Comparison of ENCODE assay signal across 28 cellular contexts in the genomic region with DNA sequence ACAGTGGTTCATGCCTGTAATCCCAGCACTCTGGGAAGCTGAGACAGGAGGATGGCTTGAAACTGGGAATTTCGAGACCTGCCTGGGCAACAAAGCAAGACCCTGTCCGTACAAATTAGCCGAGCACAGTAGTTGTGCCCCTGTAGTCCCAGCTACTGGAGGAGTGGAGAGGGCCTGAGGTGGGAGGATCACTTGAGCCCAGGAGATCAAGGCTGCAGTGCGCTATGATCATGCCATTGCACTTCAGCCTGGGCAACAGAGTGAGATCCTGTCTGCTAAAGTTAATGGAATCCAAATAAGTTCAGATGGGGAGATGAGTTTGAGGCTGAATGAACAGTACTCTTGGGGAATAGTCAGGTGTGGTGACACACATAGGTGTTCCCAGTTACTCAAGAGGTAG. TPM values are rescaled to one million over a fixed set of nuclear protein-coding genes. Genes with fewer than 3 reads are reported as not detected.
DNase-seq lines count a peak whose midpoint lies in the region; ATAC-seq and TF ChIP-seq lines count a peak whose summit lies in the region.
"Had no signal": no experiment of that assay in that cellular context is flagged by ENCODE, and none has a peak within 500 bp of the region (broad histone marks: within the 10 kb centered on the region; RNA-seq: fewer than 3 reads in every experiment).

No MANE protein-coding gene starts in this region.

- no peak overlapping the region; the same call in 1 of the 2 replicates for H3K27ac ChIP-seq in GM23338 (ENCODE audit: low read depth)
- H3K27ac ChIP-seq in HUES64 (ENCODE audit: low read depth, low read length) = peak overlapping the region; percentile 0; the same call in 1 of the 2 replicates
- no peak overlapping the region for H3K27ac ChIP-seq in iPS-18a (ENCODE audit: low read length)
- no peak overlapping the region for H3K27ac ChIP-seq in esophagus squamous epithelium
- H3K27ac ChIP-seq: A549; BLaER1 treated with 17β-estradiol and CSF1 and Interleukin-3, amounts not matched to agents 10 nM and 100 nM; GM23248; KMS-11; SJSA1 had no signal

- no peaks in the 10 kb centered on the region for H3K36me3 ChIP-seq in GM23338 (ENCODE audit: insufficient read depth)
- peaks cover 20% of the 10 kb centered on the region for H3K36me3 ChIP-seq in HUES64 (ENCODE audit: insufficient read depth, low read length)
- H3K36me3 ChIP-seq in iPS-18a (ENCODE audit: control insufficient read depth, low read depth, low read length) = peaks cover 16% of the 10 kb centered on the region
- H3K36me3 ChIP-seq in esophagus squamous epithelium = no peaks in the 10 kb centered on the region
- H3K36me3 ChIP-seq: BLaER1 treated with 17β-estradiol and CSF1 and Interleukin-3, amounts not matched to agents 10 nM and 100 nM; SJSA1 had no signal

- H3K27me3 ChIP-seq in GM23338 (ENCODE audit: insufficient read depth) (no peaks in the 10 kb centered on the region), HUES64 (ENCODE audit: insufficient read depth, low read length) (no peaks in the 10 kb centered on the region), iPS-18a (ENCODE audit: control insufficient read depth, insufficient read depth, low read length) (no peaks in the 10 kb centered on the region), esophagus squamous epithelium (peaks cover 0 to 51% (median 0%) of the 10 kb centered on the region in 4 donors)
- H3K27me3 ChIP-seq: BLaER1 treated with 17β-estradiol and CSF1 and Interleukin-3, amounts not matched to agents 10 nM and 100 nM had no signal

- H3K4me3 Mint-ChIP-seq in GM23338 = peak overlapping the region; percentile 66; the same call in 2 of the 3 replicates
- H3K4me3 Mint-ChIP-seq: CD4-positive, alpha-beta T cell; IgD-negative memory B cell had no signal

- H3K4me1 ChIP-seq in GM23338 (ENCODE audit: insufficient read depth) = peaks cover 94% of the 10 kb centered on the region
- peaks cover 81% of the 10 kb centered on the region for H3K4me1 ChIP-seq in HUES64 (ENCODE audit: insufficient read depth, low read length)
- peaks cover 72% of the 10 kb centered on the region for H3K4me1 ChIP-seq in iPS-18a (ENCODE audit: control insufficient read depth, low read depth, low read length)
- no peaks in the 10 kb centered on the region for H3K4me1 ChIP-seq in esophagus squamous epithelium
- H3K4me1 ChIP-seq: A549; BLaER1 treated with 17β-estradiol and CSF1 and Interleukin-3, amounts not matched to agents 10 nM and 100 nM; SJSA1 had no signal

- H3K27ac Mint-ChIP-seq in GM23338 = peak overlapping the region; percentile 49
- H3K27ac Mint-ChIP-seq: CD4-positive, alpha-beta T cell; IgD-negative memory B cell had no signal

- 81% methylated on average over 4 of the region's 4 CpGs for WGBS in HUES64
- WGBS in esophagus squamous epithelium, 2 donors = 74 to 91% methylated on average over 3 to 4 of the region's 4 CpGs

- H3K27me3 Mint-ChIP-seq in GM23338 (ENCODE audit: insufficient read depth, low read depth, poor library complexity) = peaks cover 34% of the 10 kb centered on the region

- no peak overlapping the region for H3K9ac ChIP-seq in HUES64 (ENCODE audit: low read depth, low read length)
- H3K9ac ChIP-seq in iPS-18a (ENCODE audit: low read length) = no peak overlapping the region
- H3K9ac ChIP-seq: BLaER1 treated with 17β-estradiol and CSF1 and Interleukin-3, amounts not matched to agents 10 nM and 100 nM; GM23248; KMS-11 had no signal

- peaks cover 100% of the 10 kb centered on the region for H3K79me2 ChIP-seq in GM23338 (replicated peaks; ENCODE audit: insufficient read depth)

- H3K36me3 Mint-ChIP-seq in GM23338 (ENCODE audit: low read depth) = peaks cover 46% of the 10 kb centered on the region
- H3K36me3 Mint-ChIP-seq: IgD-negative memory B cell had no signal

- intact Hi-C loops in esophagus squamous epithelium (cut with DNase I) = no loop called here

- peaks cover 71% of the 10 kb centered on the region for H4K20me1 ChIP-seq in GM23338 (replicated peaks; ENCODE audit: insufficient read depth)
- H4K20me1 ChIP-seq: BLaER1 treated with 17β-estradiol and CSF1 and Interleukin-3, amounts not matched to agents 10 nM and 100 nM had no signal

- H3K4me3 ChIP-seq in GM23338 (peak overlapping the region; percentile 47; the same call in 1 of the 2 replicates), HUES64 (ENCODE audit: low read length) (peak overlapping the region; percentile 15; the same call in 1 of the 2 replicates), iPS-18a (ENCODE audit: low read length) (peak overlapping the region; percentile 0), esophagus squamous epithelium (no peak overlapping the region)
- H3K4me3 ChIP-seq: A549; BLaER1 treated with 17β-estradiol and CSF1 and Interleukin-3, amounts not matched to agents 10 nM and 100 nM; GM23248; SJSA1 had no signal

- H3F3A ChIP-seq in GM23338 (replicated peaks; ENCODE audit: low read depth) = peaks cover 38% of the 10 kb centered on the region

- DNase-seq in GM23338 (ENCODE audit: low spot score) = no peak
- DNase-seq in esophagus squamous epithelium (lab: John Stamatoyannopoulos, UW) = no peak
- DNase-seq in NCI-H2107 (lab: John Stamatoyannopoulos, UW) = no peak
- DNase-seq: AML-193; CD4-positive, alpha-beta T cell; DMS79; GM23248; NCI-H1092; NCI-H1417 treated with DMSO at 0.1 percent for 48 hours; NCI-H1694 treated with DMSO at 0.1 percent for 48 hours; NCI-H2081; NCI-H2171; NCI-H226; NCI-H510A; NCI-H69; Right ventricle myocardium superior; RPMI8226 had no signal

- H3K9me3 Mint-ChIP-seq in GM23338 = no peaks in the 10 kb centered on the region; the same call in 2 of the 3 replicates
- H3K9me3 Mint-ChIP-seq: CD4-positive, alpha-beta T cell; IgD-negative memory B cell had no signal

- H3K9me3 ChIP-seq in HUES64 (ENCODE audit: insufficient read depth, low read depth, low read length) (no peaks in the 10 kb centered on the region), iPS-18a (ENCODE audit: control insufficient read depth, low read depth, low read length) (no peaks in the 10 kb centered on the region), esophagus squamous epithelium (no peaks in the 10 kb centered on the region)
- H3K9me3 ChIP-seq: A549; BLaER1 treated with 17β-estradiol and CSF1 and Interleukin-3, amounts not matched to agents 10 nM and 100 nM; SJSA1 had no signal

- no peak for TF ChIP-seq POLR2A in esophagus squamous epithelium (IDR thresholded peaks at IDR 0.05)

- peaks cover 87% of the 10 kb centered on the region for H3K4me1 Mint-ChIP-seq in GM23338
- H3K4me1 Mint-ChIP-seq: IgD-negative memory B cell had no signal

- no peak overlapping the region for H2AFZ ChIP-seq in GM23338
- H2AFZ ChIP-seq: GM23248 had no signal

- H3K4me2 ChIP-seq in GM23338 = peak overlapping the region; percentile 76
- H3K4me2 ChIP-seq: A549; BLaER1 treated with 17β-estradiol and CSF1 and Interleukin-3, amounts not matched to agents 10 nM and 100 nM; KMS-11 had no signal

- TF ChIP-seq CTCF in GM23338 (conservative IDR thresholded peaks at IDR 0.05; ENCODE audit: low read depth in 2 of 2) (no peak), esophagus squamous epithelium (IDR thresholded peaks at IDR 0.05) (no peak)

- H3K9me2 ChIP-seq in GM23338 (ENCODE audit: insufficient read depth) = no peaks in the 10 kb centered on the region

- ATAC-seq in GM23338 = no peak
- no peak for ATAC-seq in activated CD4-positive, CD25-positive, alpha-beta regulatory T cell treated with anti-CD3 and anti-CD28 coated beads, Interleukin-2, amount 50 U/mL, for 24 hours
- no peak for ATAC-seq in GM21529 (IDR thresholded peaks at IDR 0.05; ENCODE audit: unreplicated experiment)
- ATAC-seq: A549, HCT116 had no signal

RNA-seq across cellular contexts. Expression of a gene that starts 14.4 kb away (rescaled TPM):
- total RNA-seq in GM23338 (2014; rRNA removed; shearing (Covaris generic)) = 318 and 346 TPM in 2 replicates
- 71.2 and 71.5 TPM in 2 replicates for polyA plus RNA-seq in GM23338 (2016; fragmentation: Nextera tagmentation; extraction: Ambion mirVana)
- 82.8 TPM for polyA plus RNA-seq in HUES64 (2013, experiment 1 of 2)
- 81.5 TPM for polyA plus RNA-seq in HUES64 (2013, experiment 2 of 2)
- total RNA-seq in esophagus squamous epithelium = not detected
- total RNA-seq: HT1080, Right ventricle myocardium superior had no signal
- polyA plus RNA-seq: IgD-negative memory B cell had no signal

Comparison
In these comparisons a context has a peak if more than half of its experiments do, and no peak if none do; other contexts are left out.
1. H3K4me3 ChIP-seq: peak in GM23338 (single experiment), HUES64 (single experiment) and iPS-18a (single experiment); none in esophagus squamous epithelium (0 of 4).
2. RNA of a gene that starts 14.4 kb away (total RNA-seq): 318 to 346 TPM in GM23338; not detected in esophagus squamous epithelium; every median in the first group is over 100 times any median in the second.